Comparison of ENCODE assay signal across 19 cellular contexts in genomic region chr10:117334075-117334474, GRCh38.
"Had no signal": no experiment of that assay in that cellular context is flagged by ENCODE, and none has a peak within 500 bp of the region (broad histone marks: within the 10 kb centered on the region; RNA-seq: fewer than 3 reads in every experiment).

No MANE protein-coding gene starts in this region.

- H3K27ac ChIP-seq: left lung, spleen, upper lobe of right lung had no signal

- ATAC-seq: activated CD4-positive, alpha-beta T cell treated with anti-CD3 and anti-CD28 coated beads for 36 hours; esophagus mucosa; left lung; natural killer cell treated with Interleukin-12 subunit alpha and Interleukin-12 subunit beta and Interleukin-15 and Interleukin-18, amount 100 ng/mL, for 72 hours; stimulated activated naive B cell treated with anti-CD40 and anti-IgM and Interleukin-4, amounts not matched to agents 10 μg/mL and 1 μg/mL and 100 μg/mL, for 72 hours; upper lobe of right lung; WTC11 had no signal

- H3K4me1 ChIP-seq: left lung, upper lobe of right lung had no signal

- H3K4me1 Mint-ChIP-seq: activated CD4-positive, alpha-beta T cell treated with anti-CD3 and anti-CD28 coated beads for 36 hours; mesothelial cell of epicardium had no signal

- H3K27ac Mint-ChIP-seq: activated CD4-positive, alpha-beta T cell treated with anti-CD3 and anti-CD28 coated beads for 36 hours; activated naive CD8-positive, alpha-beta T cell; activated T-helper 1 cell treated with anti-CD3 and anti-CD28 coated beads, Interleukin-12 subunit alpha, Interleukin-12 subunit beta, Interleukin-2, Interleukin-4 antibody, amounts not matched to agents 30 ng/mL and 10 ng/mL and 1 ng/mL, durations not matched to agents 14 hours and 24 hours and 36 hours; brain; mesothelial cell of epicardium; natural killer cell treated with Interleukin-12 subunit alpha and Interleukin-12 subunit beta and Interleukin-15 and Interleukin-18, amount 100 ng/mL, for 72 hours; stimulated activated naive B cell treated with anti-CD40 and anti-IgM and Interleukin-4, amounts not matched to agents 10 μg/mL and 1 μg/mL and 100 μg/mL, for 72 hours; T-helper 2 cell treated with Interferon-gamma antibody and Interleukin-4, amounts not matched to agents 5 μg/mL and 100 μg/mL, for 36 hours; WTC11 had no signal

- DNase-seq: activated CD4-positive, alpha-beta T cell treated with anti-CD3 and anti-CD28 coated beads for 36 hours; activated CD4-positive, alpha-beta T cell treated with anti-CD3 and anti-CD28 coated beads, Interleukin-2, amount 50 U/mL, for 48 hours; effector CD4-positive, alpha-beta T cell; left lung; posterior cingulate gyrus; retina; spleen; stimulated activated naive B cell treated with anti-CD40 and anti-IgM and Interleukin-4, amounts not matched to agents 10 μg/mL and 1 μg/mL and 100 μg/mL, for 72 hours; upper lobe of right lung had no signal

- FAIRE-seq: frontal cortex had no signal

- H3K36me3 ChIP-seq: left lung had no signal

- H3K27me3 ChIP-seq: left lung, spleen, upper lobe of right lung had no signal

- H3K4me3 ChIP-seq: left lung, spleen, upper lobe of right lung had no signal

- H3K27me3 Mint-ChIP-seq: activated CD4-positive, alpha-beta T cell treated with anti-CD3 and anti-CD28 coated beads for 36 hours; activated naive CD8-positive, alpha-beta T cell; brain; central memory CD8-positive, alpha-beta T cell; natural killer cell treated with Interleukin-12 subunit alpha and Interleukin-12 subunit beta and Interleukin-15 and Interleukin-18, amount 100 ng/mL, for 72 hours; stimulated activated naive B cell treated with anti-CD40 and anti-IgM and Interleukin-4, amounts not matched to agents 10 μg/mL and 1 μg/mL and 100 μg/mL, for 72 hours had no signal

- H3K4me3 Mint-ChIP-seq: activated CD4-positive, alpha-beta T cell treated with anti-CD3 and anti-CD28 coated beads for 36 hours; activated naive CD8-positive, alpha-beta T cell; activated T-helper 1 cell treated with anti-CD3 and anti-CD28 coated beads, Interleukin-12 subunit alpha, Interleukin-12 subunit beta, Interleukin-2, Interleukin-4 antibody, amounts not matched to agents 30 ng/mL and 10 ng/mL and 1 ng/mL, durations not matched to agents 14 hours and 24 hours and 36 hours; brain; central memory CD8-positive, alpha-beta T cell; mesothelial cell of epicardium; natural killer cell treated with Interleukin-12 subunit alpha and Interleukin-12 subunit beta and Interleukin-15 and Interleukin-18, amount 100 ng/mL, for 72 hours; stimulated activated naive B cell treated with anti-CD40 and anti-IgM and Interleukin-4, amounts not matched to agents 10 μg/mL and 1 μg/mL and 100 μg/mL, for 72 hours; T-helper 2 cell treated with Interferon-gamma antibody and Interleukin-4, amounts not matched to agents 5 μg/mL and 100 μg/mL, for 36 hours; WTC11 had no signal

- H3K9me3 Mint-ChIP-seq: central memory CD8-positive, alpha-beta T cell had no signal
